In genomic region chr10:30413996-30414576, GRCh38 we compare ENCODE assay signal across 9 cellular contexts. TPM values are rescaled to one million over a fixed set of nuclear protein-coding genes. Genes with fewer than 3 reads are reported as not detected.
A peak's percentile ranks its signal among the peaks of the same experiment; 100 is the strongest.
DNase-seq lines count a peak whose midpoint lies in the region; ATAC-seq, FAIRE-seq and TF ChIP-seq lines count a peak whose summit lies in the region.
"Had no signal": no experiment of that assay in that cellular context is flagged by ENCODE, and none has a peak within 500 bp of the region (broad histone marks: within the 10 kb centered on the region; RNA-seq: fewer than 3 reads in every experiment).

No MANE protein-coding gene starts in this region.

- no peak overlapping the region for H3K27ac ChIP-seq in left lung
- H3K27ac ChIP-seq: skin epidermis had no signal

- TF ChIP-seq CTCF in left lung (IDR thresholded peaks at IDR 0.05): peak; percentile 65 to 67

- no peaks in the 10 kb centered on the region for H3K36me3 ChIP-seq in left lung

- no peak overlapping the region for H3K4me3 ChIP-seq in left lung
- H3K4me3 ChIP-seq: skin epidermis had no signal

- peak; percentile 2 for DNase-seq in DMS153 treated with DMSO at 0.1 percent for 48 hours (lab: John Stamatoyannopoulos, UW; ENCODE audit: unreplicated experiment)
- DNase-seq in NCI-H510A (lab: John Stamatoyannopoulos, UW): peak; percentile 7
- DNase-seq in central memory CD4-positive, alpha-beta T cell: peak; percentile 35
- no peak for DNase-seq in left lung
- DNase-seq in urothelium cell line (ENCODE audit: low spot score): peak; percentile 70
- DNase-seq in activated naive CD4-positive, alpha-beta T cell treated with anti-CD3 and anti-CD28 coated beads, Interleukin-2, amount 50 U/mL, for 16 hours: no peak

- H3K27me3 ChIP-seq in left lung: no peaks in the 10 kb centered on the region

- intact Hi-C loops in left lung (cut with DNase I): loop anchor here in 1 of 2 donors (10.0 kb wide), 1 partner anchor 121 kb away; no protein-coding TSS in a partner anchor

- H3K9me3 ChIP-seq in left lung: no peaks in the 10 kb centered on the region

- FAIRE-seq in urothelium cell line (lab: Jason Lieb, UNC): peak; percentile 82

- H3K4me1 ChIP-seq in left lung: peaks cover 5 to 37% of the 10 kb centered on the region in 2 donors

- ATAC-seq in GM21515 (IDR thresholded peaks at IDR 0.05; ENCODE audit: unreplicated experiment) (peak; percentile 46), left lung (peak; percentile 91), HG02981 (IDR thresholded peaks at IDR 0.05; ENCODE audit: unreplicated experiment) (no peak)

RNA-seq across cellular contexts. Expression of gene MAP3K8, which starts 19.9 kb away (rescaled TPM):
- total RNA-seq in left lung: 10 to 100 TPM; 25.2 to 57.3 TPM

Comparison
In these comparisons a context has a peak if more than half of its experiments do, and no peak if none do; other contexts are left out.
1. DNase-seq: peak in DMS153 treated with DMSO at 0.1 percent for 48 hours (single experiment), NCI-H510A (single experiment), central memory CD4-positive, alpha-beta T cell (single experiment) and urothelium cell line (single experiment); none in left lung (0 of 2) and activated naive CD4-positive, alpha-beta T cell treated with anti-CD3 and anti-CD28 coated beads, Interleukin-2, amount 50 U/mL, for 16 hours (single experiment).